In the genomic region with DNA sequence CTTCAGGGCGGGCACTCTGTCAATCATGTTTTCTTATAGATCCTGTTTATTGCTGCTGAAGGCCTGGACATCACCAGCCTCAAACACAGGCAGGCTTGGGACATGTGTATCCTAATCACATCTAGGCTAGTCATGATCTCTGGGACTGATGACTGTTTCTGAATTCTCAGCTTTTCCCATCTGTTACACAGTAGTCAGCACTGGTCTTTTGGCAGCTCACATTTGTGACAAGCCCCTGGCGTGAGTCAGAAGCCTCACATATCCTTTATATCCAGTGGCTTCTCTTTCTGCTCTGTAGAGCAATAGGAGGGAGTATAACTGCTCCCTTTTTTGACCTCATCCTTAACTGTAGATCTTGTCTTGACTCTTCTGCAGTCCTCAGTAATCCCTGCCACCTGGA, we compare ENCODE assay signal across 1 cellular context.
TF ChIP-seq lines count a peak whose summit lies in the region.

No MANE protein-coding gene starts in this region.

TF ChIP-seq in WTC11, 78 proteins besides CTCF, POLR2A, EP300 and RAD21 (continued from another document):
- TF ChIP-seq, protein P1, sequence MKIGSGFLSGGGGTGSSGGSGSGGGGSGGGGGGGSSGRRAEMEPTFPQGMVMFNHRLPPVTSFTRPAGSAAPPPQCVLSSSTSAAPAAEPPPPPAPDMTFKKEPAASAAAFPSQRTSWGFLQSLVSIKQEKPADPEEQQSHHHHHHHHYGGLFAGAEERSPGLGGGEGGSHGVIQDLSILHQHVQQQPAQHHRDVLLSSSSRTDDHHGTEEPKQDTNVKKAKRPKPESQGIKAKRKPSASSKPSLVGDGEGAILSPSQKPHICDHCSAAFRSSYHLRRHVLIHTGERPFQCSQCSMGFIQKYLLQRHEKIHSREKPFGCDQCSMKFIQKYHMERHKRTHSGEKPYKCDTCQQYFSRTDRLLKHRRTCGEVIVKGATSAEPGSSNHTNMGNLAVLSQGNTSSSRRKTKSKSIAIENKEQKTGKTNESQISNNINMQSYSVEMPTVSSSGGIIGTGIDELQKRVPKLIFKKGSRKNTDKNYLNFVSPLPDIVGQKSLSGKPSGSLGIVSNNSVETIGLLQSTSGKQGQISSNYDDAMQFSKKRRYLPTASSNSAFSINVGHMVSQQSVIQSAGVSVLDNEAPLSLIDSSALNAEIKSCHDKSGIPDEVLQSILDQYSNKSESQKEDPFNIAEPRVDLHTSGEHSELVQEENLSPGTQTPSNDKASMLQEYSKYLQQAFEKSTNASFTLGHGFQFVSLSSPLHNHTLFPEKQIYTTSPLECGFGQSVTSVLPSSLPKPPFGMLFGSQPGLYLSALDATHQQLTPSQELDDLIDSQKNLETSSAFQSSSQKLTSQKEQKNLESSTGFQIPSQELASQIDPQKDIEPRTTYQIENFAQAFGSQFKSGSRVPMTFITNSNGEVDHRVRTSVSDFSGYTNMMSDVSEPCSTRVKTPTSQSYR (CRISPR knock-in tag; IDR thresholded peaks at IDR 0.05): no peak
- TF ChIP-seq GABPB1 (CRISPR knock-in tag; IDR thresholded peaks at IDR 0.05) (no peak), SP1 (CRISPR knock-in tag; conservative IDR thresholded peaks at IDR 0.05) (no peak), GRHL2 (CRISPR knock-in tag; IDR thresholded peaks at IDR 0.05; ENCODE audit: insufficient replicate concordance, severe bottlenecking) (no peak)
- TF ChIP-seq, protein P2, sequence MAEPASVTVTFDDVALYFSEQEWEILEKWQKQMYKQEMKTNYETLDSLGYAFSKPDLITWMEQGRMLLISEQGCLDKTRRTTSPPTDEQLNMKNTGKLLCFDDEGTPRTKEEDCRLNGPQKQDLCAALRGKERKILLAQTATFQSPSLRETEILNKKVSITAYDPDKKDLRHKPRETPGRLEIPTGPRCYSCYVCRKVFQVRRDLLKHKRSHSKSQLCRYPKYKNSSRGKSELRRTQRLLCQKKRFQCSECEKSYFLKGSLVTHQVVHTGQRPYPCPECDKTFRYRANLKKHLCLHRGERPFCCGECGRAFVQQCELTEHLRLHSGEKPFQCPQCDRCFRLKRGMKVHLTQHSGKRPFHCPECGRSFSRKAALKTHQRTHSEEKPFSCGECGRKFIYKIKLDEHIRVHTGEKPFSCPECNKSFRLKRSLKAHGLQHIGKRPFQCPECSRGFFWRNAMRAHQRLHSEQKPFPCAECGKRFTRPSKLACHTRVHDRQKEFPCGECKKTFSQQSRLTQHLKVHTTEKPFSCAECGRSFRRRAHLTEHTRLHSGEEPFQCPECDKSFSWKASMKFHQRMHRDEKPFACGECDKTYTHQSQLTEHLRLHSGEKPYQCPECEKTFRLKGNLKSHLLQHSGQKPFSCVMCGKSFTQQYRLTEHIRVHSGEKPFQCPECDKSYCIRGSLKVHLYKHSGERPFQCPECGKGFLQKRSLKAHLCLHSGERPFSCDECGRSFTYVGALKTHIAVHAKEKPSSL (CRISPR knock-in tag; conservative IDR thresholded peaks at IDR 0.05): no peak
TF ChIP-seq in WTC11: peak in this region for 0.
